In genomic region chr9:20781086-20781485, GRCh38 we compare ENCODE assay signal across 17 cellular contexts.
A peak's percentile ranks its signal among the peaks of the same experiment; 100 is the strongest.
DNase-seq lines count a peak whose midpoint lies in the region; ATAC-seq, FAIRE-seq and TF ChIP-seq lines count a peak whose summit lies in the region.
"Had no signal": no experiment of that assay in that cellular context is flagged by ENCODE, and none has a peak within 500 bp of the region (broad histone marks: within the 10 kb centered on the region; RNA-seq: fewer than 3 reads in every experiment).

No MANE protein-coding gene starts in this region.

- no peak overlapping the region for H2AFZ ChIP-seq in neural progenitor cell (replicated peaks)

- H3K4me3 ChIP-seq in fibroblast of villous mesenchyme (ENCODE audit: low read depth, low read length) (no peak overlapping the region), neural progenitor cell (no peak overlapping the region)

- no peak for ATAC-seq in GM18505 (IDR thresholded peaks at IDR 0.05; ENCODE audit: unreplicated experiment)
- ATAC-seq: CD8-positive, alpha-beta T cell had no signal

- H3K4me3 Mint-ChIP-seq in neural progenitor cell, result no peak overlapping the region
- H3K4me3 Mint-ChIP-seq: CD8-positive, alpha-beta T cell had no signal

- TF ChIP-seq CTCF in fibroblast of villous mesenchyme (IDR thresholded peaks at IDR 0.05; ENCODE audit: insufficient read depth, low read depth, low read length), result no peak
- TF ChIP-seq CTCF in neural progenitor cell (IDR thresholded peaks at IDR 0.05), result no peak

- DNase-seq in H54 (ENCODE audit: insufficient read length, low spot score) (no peak), NCI-H146 treated with DMSO at 0.1 percent for 48 hours (lab: John Stamatoyannopoulos, UW; ENCODE audit: unreplicated experiment) (peak; percentile 18), fibroblast of villous mesenchyme (ENCODE audit: low read depth) (peak; percentile 40), neural progenitor cell (ENCODE audit: low spot score) (peak; percentile 81), COR-L47 (lab: John Stamatoyannopoulos, UW) (no peak)
- DNase-seq in activated CD8-positive, alpha-beta memory T cell treated with anti-CD3 and anti-CD28 coated beads, Interleukin-2, amount 50 U/mL, for 48 hours, result no peak
- DNase-seq: BE2C; CD8-positive, alpha-beta T cell; H7; MV-4-11; NCI-H2029 treated with DMSO at 0.1 percent for 48 hours; NCI-H510A; OCI-M1; SIG-M5 had no signal

- peaks cover 4% of the 10 kb centered on the region for H3K36me3 ChIP-seq in neural progenitor cell
- H3K36me3 ChIP-seq: BE2C had no signal

- H3K9me3 Mint-ChIP-seq in neural progenitor cell, result no peaks in the 10 kb centered on the region
- H3K9me3 Mint-ChIP-seq: CD8-positive, alpha-beta T cell had no signal

- peaks cover 16% of the 10 kb centered on the region for H3K4me1 Mint-ChIP-seq in neural progenitor cell

- peaks cover 11% of the 10 kb centered on the region for H4K20me1 ChIP-seq in neural progenitor cell (ENCODE audit: low read depth)

- TF ChIP-seq POLR2A in H54 (IDR thresholded peaks at IDR 0.05; ENCODE audit: low read depth, low read length) (no peak), GM18505 (IDR thresholded peaks at IDR 0.05; ENCODE audit: borderline replicate concordance, extremely low read depth, insufficient read depth, insufficient read length) (no peak)

- H3K9ac ChIP-seq in neural progenitor cell, result no peak overlapping the region

- H3K79me2 ChIP-seq in neural progenitor cell (ENCODE audit: low read depth), result no peaks in the 10 kb centered on the region

- H3K9me3 ChIP-seq in neural progenitor cell (ENCODE audit: low read depth), result no peaks in the 10 kb centered on the region
- H3K9me3 ChIP-seq: BE2C had no signal

- peak; percentile 53 for FAIRE-seq in H54 (lab: Jason Lieb, UNC)
- FAIRE-seq: GM12892, GM19239 had no signal

- H3K4me2 ChIP-seq in neural progenitor cell, result peak overlapping the region; percentile 66

- no peaks in the 10 kb centered on the region for H3K27me3 ChIP-seq in neural progenitor cell
- H3K27me3 ChIP-seq: BE2C had no signal

- H3K27me3 Mint-ChIP-seq in neural progenitor cell (ENCODE audit: insufficient read depth, low read depth), result peaks cover 2% of the 10 kb centered on the region

- no peak overlapping the region for H3K27ac Mint-ChIP-seq in neural progenitor cell
- H3K27ac Mint-ChIP-seq: CD8-positive, alpha-beta T cell had no signal

- peaks cover 31% of the 10 kb centered on the region for H3K4me1 ChIP-seq in neural progenitor cell
- H3K4me1 ChIP-seq: BE2C had no signal

- no peak overlapping the region for H3K27ac ChIP-seq in neural progenitor cell

- peaks cover 12% of the 10 kb centered on the region for H3F3A ChIP-seq in neural progenitor cell (ENCODE audit: low read depth)

- peaks cover 7% of the 10 kb centered on the region for H3K36me3 Mint-ChIP-seq in neural progenitor cell

Comparison
In these comparisons a context has a peak if more than half of its experiments do, and no peak if none do; other contexts are left out.
1. DNase-seq: peak in NCI-H146 treated with DMSO at 0.1 percent for 48 hours (single experiment), fibroblast of villous mesenchyme (single experiment) and neural progenitor cell (single experiment); none in H54 (single experiment), COR-L47 (single experiment) and activated CD8-positive, alpha-beta memory T cell treated with anti-CD3 and anti-CD28 coated beads, Interleukin-2, amount 50 U/mL, for 48 hours (single experiment).